In the genomic region with DNA sequence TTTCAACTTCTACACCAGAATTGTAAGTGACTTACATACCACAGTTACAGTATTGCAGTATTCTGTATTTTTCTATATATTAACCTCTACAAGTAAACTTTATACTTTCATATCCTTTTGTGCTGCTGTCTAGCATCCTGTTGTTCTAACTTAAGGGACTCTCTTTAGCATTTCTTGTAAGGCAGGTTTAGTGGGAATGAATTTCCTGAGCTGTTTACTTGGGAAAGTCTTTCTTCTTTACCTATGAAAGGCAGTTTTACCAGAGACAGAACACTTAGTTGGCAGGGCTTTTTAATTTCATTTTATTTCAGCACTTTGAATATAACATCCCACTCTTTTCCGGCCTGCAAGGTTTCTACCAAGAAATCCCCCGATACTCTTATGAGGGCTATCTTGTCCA, we compare ENCODE assay signal across 14 cellular contexts.
DNase-seq lines count a peak whose midpoint lies in the region; ATAC-seq and TF ChIP-seq lines count a peak whose summit lies in the region.
"Had no signal": no experiment of that assay in that cellular context is flagged by ENCODE, and none has a peak within 500 bp of the region (broad histone marks: within the 10 kb centered on the region; RNA-seq: fewer than 3 reads in every experiment).

No MANE protein-coding gene starts in this region.

- no peaks in the 10 kb centered on the region for H3K79me2 ChIP-seq in H9 (ENCODE audit: insufficient read depth, low read length)

- no peak overlapping the region for H2AK5ac ChIP-seq in H9 (ENCODE audit: insufficient read length, low read length)

- H3K36me3 Mint-ChIP-seq in H9 (ENCODE audit: insufficient read depth in 1 of 3, low read depth in 3 of 3) = peaks cover 2 to 7% (median 4%) of the 10 kb centered on the region in 3 experiments; a peak in 3 of 7 replicates
- H3K36me3 Mint-ChIP-seq: CD14-positive monocyte; CD4-positive, alpha-beta memory T cell had no signal

- no peak for TF ChIP-seq CTCF in H9 (conservative IDR thresholded peaks at IDR 0.05)
- TF ChIP-seq CTCF in VCaP (conservative IDR thresholded peaks at IDR 0.05) = no peak

- WGBS in H9 (ENCODE audit: extremely low coverage, insufficient read length, low lambda C conversion rate) = no CpG with 5 or more reads among the region's 2 CpGs

- no peak overlapping the region for H3K4me3 Mint-ChIP-seq in H9
- H3K4me3 Mint-ChIP-seq: CD14-positive monocyte; CD4-positive, alpha-beta memory T cell had no signal

- no peaks in the 10 kb centered on the region for H3K79me1 ChIP-seq in H9 (ENCODE audit: insufficient read depth, low read depth, low read length, poor library complexity, severe bottlenecking)

- H4K20me1 ChIP-seq in H9 (ENCODE audit: control insufficient read depth, insufficient read depth, insufficient read length) = no peaks in the 10 kb centered on the region
- H4K20me1 ChIP-seq: BLaER1 had no signal

- H3K27ac ChIP-seq in H9 (ENCODE audit: insufficient read length, low read depth, low read length) = no peak overlapping the region
- peak overlapping the region; percentile 77 for H3K27ac ChIP-seq in VCaP
- no peak overlapping the region for H3K27ac ChIP-seq in iPS-20b (ENCODE audit: low read length)
- H3K27ac ChIP-seq: BLaER1 had no signal

- intact Hi-C loops in posterior vena cava (cut with DNase I) = no loop called here

- no peak overlapping the region for H3K14ac ChIP-seq in H9 (ENCODE audit: insufficient read depth, low read length)

- no peak overlapping the region for H2BK15ac ChIP-seq in H9 (ENCODE audit: low read depth, low read length)

- peak overlapping the region; percentile 15 to 92 (median 64); a peak in 4 of 7 replicates for H3K27ac Mint-ChIP-seq in H9
- H3K27ac Mint-ChIP-seq: CD14-positive monocyte; CD4-positive, alpha-beta memory T cell had no signal

- peaks cover 27 to 41% of the 10 kb centered on the region in 2 experiments for H3K4me1 Mint-ChIP-seq in H9
- H3K4me1 Mint-ChIP-seq: CD4-positive, alpha-beta memory T cell had no signal

- no peak overlapping the region for H2BK20ac ChIP-seq in H9 (ENCODE audit: low read depth, low read length, poor library complexity, severe bottlenecking)

- no peak for ATAC-seq in GM21515 (IDR thresholded peaks at IDR 0.05; ENCODE audit: unreplicated experiment)

- no peak overlapping the region for H3K23ac ChIP-seq in H9 (ENCODE audit: insufficient read length, low read depth, low read length)

- H3K9ac ChIP-seq in H9 (ENCODE audit: extremely low read depth, insufficient read length, low read length) (no peak overlapping the region), iPS-20b (ENCODE audit: low read depth, low read length) (0 out of 2 replicates have a peak overlapping the region, but pooled peaks have one; percentile 11)
- H3K9ac ChIP-seq: BLaER1 had no signal

- no peak overlapping the region for H3K4me3 ChIP-seq in iPS-20b (ENCODE audit: low read length)
- H3K4me3 ChIP-seq: BLaER1 had no signal

- H3K4ac ChIP-seq in H9 (ENCODE audit: low read depth, low read length) = no peak overlapping the region

- H3K27me3 Mint-ChIP-seq in H9 (ENCODE audit: low read depth) = no peaks in the 10 kb centered on the region

- DNase-seq in H9 = no peak
- DNase-seq in posterior vena cava (ENCODE audit: low spot score) = no peak
- DNase-seq in NCI-H774 (lab: John Stamatoyannopoulos, UW) = no peak
- no peak for DNase-seq in islet precursor cell
- DNase-seq: 8988T; CD4-positive, alpha-beta memory T cell; DMS79 treated with DMSO at 0.1 percent for 48 hours; GF-D8; IMR-90 had no signal

- H3K9me3 ChIP-seq in H9 (ENCODE audit: control insufficient read depth, low read depth, low read length) (no peaks in the 10 kb centered on the region), iPS-20b (ENCODE audit: insufficient read depth, low read depth, low read length) (no peaks in the 10 kb centered on the region)

- H3K36me3 ChIP-seq in iPS-20b (ENCODE audit: insufficient read depth, low read depth, low read length) = no peaks in the 10 kb centered on the region
- H3K36me3 ChIP-seq: BLaER1 had no signal

- H3K56ac ChIP-seq in H9 (ENCODE audit: insufficient read length, low read depth, low read length) = no peak overlapping the region

- peaks cover 6 to 12% of the 10 kb centered on the region in 2 experiments for H3K9me3 Mint-ChIP-seq in H9

- H4K91ac ChIP-seq in H9 (ENCODE audit: insufficient read length, low read depth, low read length) = no peak overlapping the region

- H3K4me2 ChIP-seq in H9 (ENCODE audit: insufficient read depth, insufficient read length, low read length) = no peak overlapping the region
- H3K4me2 ChIP-seq: BLaER1 had no signal

- no peak overlapping the region for H2BK120ac ChIP-seq in H9 (ENCODE audit: low read depth, low read length, poor library complexity, severe bottlenecking)

- H2AFZ ChIP-seq in H9 (ENCODE audit: low read length) = no peak overlapping the region

- no peak overlapping the region for H2BK12ac ChIP-seq in H9 (ENCODE audit: insufficient read length, low read depth, low read length)

- no peak overlapping the region for H2BK5ac ChIP-seq in H9 (ENCODE audit: insufficient read length, low read length)

- no peak overlapping the region for H3T11ph ChIP-seq in H9 (ENCODE audit: low read length)

- no peaks in the 10 kb centered on the region for H3K23me2 ChIP-seq in H9 (ENCODE audit: insufficient read length, low read depth, low read length, poor library complexity, severe bottlenecking)

- H3K4me1 ChIP-seq in H9 (ENCODE audit: insufficient read depth, low read length) (peaks cover 1% of the 10 kb centered on the region; the same call in 1 of the 2 replicates), iPS-20b (ENCODE audit: insufficient read depth, low read length) (peaks cover 17% of the 10 kb centered on the region)
- H3K4me1 ChIP-seq: BLaER1 had no signal

- no peak overlapping the region for H4K5ac ChIP-seq in H9 (ENCODE audit: insufficient read length, low read depth, low read length)

- H3K18ac ChIP-seq in H9 (ENCODE audit: insufficient read length, low read depth, low read length) = no peak overlapping the region

- H3K27me3 ChIP-seq in H9 (ENCODE audit: insufficient read depth, low read length) (no peaks in the 10 kb centered on the region), iPS-20b (ENCODE audit: insufficient read depth, low read length) (no peaks in the 10 kb centered on the region)
- H3K27me3 ChIP-seq: BLaER1 had no signal

- no peak overlapping the region for H4K8ac ChIP-seq in H9 (replicated peaks; ENCODE audit: insufficient read length, low read depth, low read length)
